In the genomic region with DNA sequence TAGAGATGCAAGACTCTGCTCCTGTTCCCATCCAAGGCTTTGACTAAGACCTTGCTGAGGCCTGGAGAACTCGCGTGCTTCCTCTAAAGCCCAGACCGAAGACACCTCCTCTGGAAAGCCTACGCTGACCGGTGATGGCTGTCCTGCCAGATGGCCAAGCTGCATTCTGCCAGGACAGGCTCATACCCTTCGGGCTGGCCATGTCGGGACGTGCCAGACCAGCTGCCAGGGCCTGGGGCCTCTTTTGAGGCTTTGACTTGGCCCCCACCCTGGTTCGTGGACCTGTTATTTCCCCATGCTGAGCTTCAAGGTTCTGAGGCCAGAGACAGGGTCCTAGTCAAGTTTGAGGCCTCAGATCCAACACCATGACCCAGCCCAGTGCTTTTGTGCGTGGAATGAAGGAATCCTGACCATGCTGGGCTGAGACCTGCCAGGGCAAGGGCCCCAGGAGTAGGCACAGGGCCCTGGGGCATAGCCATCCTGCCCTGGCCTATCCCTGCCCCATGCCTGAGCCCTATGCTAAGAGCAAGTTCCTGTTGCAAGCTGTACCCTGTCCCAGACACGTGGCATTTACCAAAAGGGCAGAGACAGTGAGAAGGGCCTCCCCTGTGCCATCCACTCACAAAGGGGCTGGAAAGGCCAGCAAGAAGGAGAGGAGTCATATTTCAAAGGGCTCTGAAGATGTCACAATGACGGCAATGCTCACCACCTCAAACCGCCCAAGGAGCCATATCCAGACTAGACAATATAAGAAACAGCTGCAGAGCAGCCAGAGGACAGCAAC, we compare ENCODE assay signal across 13 cellular contexts. TPM values are rescaled to one million over a fixed set of nuclear protein-coding genes. Genes with fewer than 3 reads are reported as not detected.
A peak's percentile ranks its signal among the peaks of the same experiment; 100 is the strongest.
DNase-seq lines count a peak whose midpoint lies in the region; ATAC-seq and TF ChIP-seq lines count a peak whose summit lies in the region.
"Had no signal": no experiment of that assay in that cellular context is flagged by ENCODE, and none has a peak within 500 bp of the region (broad histone marks: within the 10 kb centered on the region; RNA-seq: fewer than 3 reads in every experiment).

No MANE protein-coding gene starts in this region.

- H3K79me1 ChIP-seq in mesenchymal stem cell (replicated peaks; ENCODE audit: low read length, poor library complexity, severe bottlenecking): no peaks in the 10 kb centered on the region

- H4K8ac ChIP-seq in mesenchymal stem cell (ENCODE audit: low read length): no peak overlapping the region

- H3K18ac ChIP-seq in mesenchymal stem cell (ENCODE audit: low read depth in 1 of 2, low read length in 2 of 2): peak overlapping the region in 1 of 2 experiments; percentile 55

- no peak overlapping the region for H2BK12ac ChIP-seq in mesenchymal stem cell (ENCODE audit: low read length in 2 of 2)

- H3K4me2 ChIP-seq in mesenchymal stem cell (ENCODE audit: low read length, poor library complexity, severe bottlenecking): no peak overlapping the region
- no peak overlapping the region for H3K4me2 ChIP-seq in PC-3 (ENCODE audit: low read length)

- no peaks in the 10 kb centered on the region for H3K79me2 ChIP-seq in PC-3 (ENCODE audit: low read length)

- H3K4me3 ChIP-seq in choroid plexus epithelial cell (ENCODE audit: low read depth, low read length) (no peak overlapping the region), mesenchymal stem cell (ENCODE audit: insufficient read depth in 1 of 2, low read depth in 1 of 2, low read length in 2 of 2) (no peak overlapping the region), PC-3 (ENCODE audit: low read length) (no peak overlapping the region)

- H2BK15ac ChIP-seq in mesenchymal stem cell (ENCODE audit: low read depth, poor library complexity, severe bottlenecking): no peak overlapping the region

- H4K91ac ChIP-seq in mesenchymal stem cell (ENCODE audit: low read length): no peak overlapping the region

- H3K4me1 ChIP-seq in mesenchymal stem cell (ENCODE audit: control insufficient read depth, insufficient read depth, low read depth, low read length) (peaks cover 12% of the 10 kb centered on the region), PC-3 (ENCODE audit: insufficient read depth, low read length) (no peaks in the 10 kb centered on the region; the same call in 1 of the 2 replicates)

- H3K27me3 ChIP-seq in mesenchymal stem cell (ENCODE audit: control insufficient read depth in 1 of 2, insufficient read depth in 1 of 2, low read length in 2 of 2) (no peaks in the 10 kb centered on the region), PC-3 (ENCODE audit: low read length) (no peaks in the 10 kb centered on the region)

- H4K20me1 ChIP-seq in PC-3 (ENCODE audit: low read length): no peaks in the 10 kb centered on the region

- intact Hi-C loops in PC-3 (cut with micrococcal nuclease): no loop called here

- peaks cover 5% of the 10 kb centered on the region in 2 experiments for H3K36me3 ChIP-seq in mesenchymal stem cell (ENCODE audit: control insufficient read depth in 1 of 2, insufficient read depth in 2 of 2, low read depth in 1 of 2, low read length in 2 of 2)
- peaks cover 1% of the 10 kb centered on the region; the same call in 1 of the 2 replicates for H3K36me3 ChIP-seq in PC-3 (ENCODE audit: low read depth, low read length)

- CTCF ChIA-PET in PC-3 (lab: Charles Lee): no interaction called here

- H2BK5ac ChIP-seq in mesenchymal stem cell (ENCODE audit: low read depth, low read length, poor library complexity, severe bottlenecking): no peak overlapping the region

- H3K14ac ChIP-seq in mesenchymal stem cell (ENCODE audit: low read length in 2 of 2): peak overlapping the region in 1 of 2 experiments; percentile 84

- H2AK5ac ChIP-seq in mesenchymal stem cell (ENCODE audit: low read length, severe bottlenecking): no peak overlapping the region

- H3K9ac ChIP-seq in mesenchymal stem cell (ENCODE audit: low read length) (no peak overlapping the region), PC-3 (ENCODE audit: low read length) (no peak overlapping the region)

- H3K9me3 ChIP-seq in mesenchymal stem cell (ENCODE audit: control insufficient read depth, low read length) (no peaks in the 10 kb centered on the region), PC-3 (ENCODE audit: low read length) (no peaks in the 10 kb centered on the region)

- DNase-seq in COLO829 (ENCODE audit: low spot score) (peak; percentile 64), M059J (ENCODE audit: low read depth) (peak; percentile 53), choroid plexus epithelial cell (ENCODE audit: low read depth) (peak; percentile 52), mesenchymal stem cell (peak; percentile 78), PC-3 (no peak), NCI-H748 treated with DMSO at 0.1 percent for 48 hours (lab: John Stamatoyannopoulos, UW) (no peak), superior temporal gyrus (ENCODE audit: extremely low spot score) (no peak)
- DNase-seq: activated B cell treated with CpG ODN at 0.5 μM for 24 hours; activated T-cell treated with anti-CD3 and anti-CD28 coated beads, Interleukin-2, amount 50 U/mL, for 72 hours; NCI-H345; SHP77 treated with DMSO at 0.1 percent for 48 hours had no signal

- TF ChIP-seq CTCF in choroid plexus epithelial cell (conservative IDR thresholded peaks at IDR 0.05; ENCODE audit: low read depth, low read length) (no peak), PC-3 (conservative IDR thresholded peaks at IDR 0.05; ENCODE audit: low read depth, low read length) (no peak)

- ATAC-seq in PC-3 (no peak), GM19023 (IDR thresholded peaks at IDR 0.05; ENCODE audit: unreplicated experiment) (no peak)
- ATAC-seq: activated T-cell treated with anti-CD3 and anti-CD28 coated beads, Interleukin-2, amount 50 U/mL, for 72 hours; stimulated activated effector memory CD8-positive, alpha-beta T cell treated with anti-CD3 and anti-CD28 coated beads, Interleukin-12 subunit alpha, Interleukin-12 subunit beta, amount 100 ng/mL, for 72 hours had no signal

- no TSS peak for BruUV-seq in PC-3 (replicated peaks; lab: Mats Ljungman, UMichigan)

- no peak overlapping the region for H3K4ac ChIP-seq in mesenchymal stem cell (ENCODE audit: low read depth in 1 of 2, low read length in 2 of 2)

- H3K27ac ChIP-seq in mesenchymal stem cell (ENCODE audit: low read length, poor library complexity, severe bottlenecking): no peak overlapping the region
- no peak overlapping the region for H3K27ac ChIP-seq in PC-3 (ENCODE audit: low read length)

- H3F3A ChIP-seq in PC-3 (ENCODE audit: low read length, unreplicated experiment): no peaks in the 10 kb centered on the region

- 90% methylated on average over 13 of the region's 13 CpGs for WGBS in mesenchymal stem cell

- POLR2A ChIA-PET in PC-3 (lab: Charles Lee; ENCODE audit: unreplicated experiment): no interaction called here

- H2AFZ ChIP-seq in mesenchymal stem cell (ENCODE audit: low read depth, low read length) (no peak overlapping the region), PC-3 (ENCODE audit: low read length) (no peak overlapping the region)

- no peak overlapping the region for H2BK120ac ChIP-seq in mesenchymal stem cell (ENCODE audit: low read depth, low read length)

- H3K9me2 ChIP-seq in PC-3 (replicated peaks; ENCODE audit: low read length): no peaks in the 10 kb centered on the region

- no peak overlapping the region for H3K23ac ChIP-seq in mesenchymal stem cell (ENCODE audit: low read length in 2 of 2)

RNA-seq across cellular contexts. Expression of a gene that starts 42.8 kb away (rescaled TPM):
- total RNA-seq in M059J (2014; rRNA removed; shearing (Covaris generic)): 100 and 111 TPM in 2 replicates
- 59.8 TPM for polyA plus RNA-seq in mesenchymal stem cell (2013, experiment 1 of 2)
- polyA plus RNA-seq in mesenchymal stem cell (2013, experiment 2 of 2): 63.5 TPM
- 164 and 192 TPM in 2 replicates for total RNA-seq in PC-3 (2014; rRNA removed)

RNA-seq across cellular contexts. Expression of a gene that starts 42.9 kb away (rescaled TPM):
- 32.8 and 45.0 TPM in 2 replicates for total RNA-seq in M059J (2014; rRNA removed; shearing (Covaris generic))
- polyA plus RNA-seq in mesenchymal stem cell (2013, experiment 1 of 2): 28.7 TPM
- 27.8 TPM for polyA plus RNA-seq in mesenchymal stem cell (2013, experiment 2 of 2)
- 23.6 and 26.9 TPM in 2 replicates for total RNA-seq in PC-3 (2014; rRNA removed)

Comparison
In these comparisons a context has a peak if more than half of its experiments do, and no peak if none do; other contexts are left out.
1. DNase-seq: peak in COLO829 (single experiment), M059J (single experiment), choroid plexus epithelial cell (single experiment) and mesenchymal stem cell (single experiment); none in PC-3 (single experiment), NCI-H748 treated with DMSO at 0.1 percent for 48 hours (single experiment) and superior temporal gyrus (single experiment).